Comparison of ENCODE assay signal across 3 cellular contexts in the genomic region with DNA sequence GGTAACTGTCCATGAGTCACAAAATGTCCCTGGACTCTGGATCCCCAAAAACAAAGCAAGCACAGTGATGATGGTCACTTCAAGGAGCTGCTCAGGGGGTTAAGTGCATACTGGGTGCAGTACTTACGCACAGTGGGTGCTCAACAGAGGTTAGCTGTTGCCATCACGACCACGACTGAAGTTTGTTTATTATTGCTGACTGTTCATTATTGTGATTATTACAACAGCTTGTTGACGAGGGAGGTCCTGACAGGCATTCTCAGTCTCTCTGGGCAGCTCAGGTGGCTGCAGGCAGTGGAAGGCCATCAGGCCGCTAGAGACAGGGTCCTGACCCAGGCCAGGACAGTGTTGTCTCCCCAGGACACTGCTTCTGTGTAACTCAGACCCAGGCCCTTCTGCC.
A peak's percentile ranks its signal among the peaks of the same experiment; 100 is the strongest.
TF ChIP-seq lines count a peak whose summit lies in the region.

No MANE protein-coding gene starts in this region.

TF ChIP-seq in HepG2, 621 proteins besides CTCF, POLR2A, EP300 and RAD21:
- TF ChIP-seq MAFF (IDR thresholded peaks at IDR 0.05; ENCODE audit: low read depth, low read length) (peak; percentile 92), ZNF552 (CRISPR knock-in tag; IDR thresholded peaks at IDR 0.05; ENCODE audit: borderline replicate concordance) (no peak), MAFK (conservative IDR thresholded peaks at IDR 0.05 in 1 of 2, IDR thresholded peaks at IDR 0.05 in 1 of 2; ENCODE audit: low read length in 2 of 2) (peak; percentile 93)
- TF ChIP-seq, protein P1, sequence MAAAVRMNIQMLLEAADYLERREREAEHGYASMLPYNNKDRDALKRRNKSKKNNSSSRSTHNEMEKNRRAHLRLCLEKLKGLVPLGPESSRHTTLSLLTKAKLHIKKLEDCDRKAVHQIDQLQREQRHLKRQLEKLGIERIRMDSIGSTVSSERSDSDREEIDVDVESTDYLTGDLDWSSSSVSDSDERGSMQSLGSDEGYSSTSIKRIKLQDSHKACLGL (CRISPR knock-in tag; IDR thresholded peaks at IDR 0.05), result no peak

TF ChIP-seq in IMR-90, 13 proteins besides CTCF, POLR2A, EP300 and RAD21:
- TF ChIP-seq MAFK (IDR thresholded peaks at IDR 0.05; ENCODE audit: low read depth, low read length), result peak; percentile 80
- no peak for TF ChIP-seq NFE2L2 (IDR thresholded peaks at IDR 0.05; ENCODE audit: low read depth, low read length)

TF ChIP-seq in H1, 55 proteins besides CTCF, POLR2A, EP300 and RAD21:
- TF ChIP-seq GTF2F1 (IDR thresholded peaks at IDR 0.05; ENCODE audit: borderline replicate concordance, low read depth, low read length) (no peak), JUND (IDR thresholded peaks at IDR 0.05; ENCODE audit: low read length) (no peak), SRF (IDR thresholded peaks at IDR 0.05; ENCODE audit: low read depth, low read length) (no peak), HDAC6 (IDR thresholded peaks at IDR 0.05; ENCODE audit: low read depth, low read length) (no peak)
TF ChIP-seq in H1: peak in this region for 0.
